ENCODE assay signal across 26 cellular contexts in genomic region chr2:151394509-151394908, GRCh38. TPM values are rescaled to one million over a fixed set of nuclear protein-coding genes. Genes with fewer than 3 reads are reported as not detected.
"Had no signal": no experiment of that assay in that cellular context is flagged by ENCODE, and none has a peak within 500 bp of the region (broad histone marks: within the 10 kb centered on the region; RNA-seq: fewer than 3 reads in every experiment).

No MANE protein-coding gene starts in this region.

- DNase-seq: colonic mucosa; cortex of kidney; dermis blood vessel endothelial cell; dorsolateral prefrontal cortex; effector CD4-positive, alpha-beta T cell; effector CD8-positive, alpha-beta T cell; effector memory CD4-positive, alpha-beta T cell; effector memory CD8-positive, alpha-beta T cell; endodermal cell; erythroblast; esophagus squamous epithelium; foreskin fibroblast; foreskin keratinocyte; foreskin melanocyte; gastrocnemius medialis; glutamatergic neuron; head of caudate nucleus; heart left ventricle; heart right ventricle had no signal

- FAIRE-seq: endothelial cell of umbilical vein had no signal

- H3K36me3 ChIP-seq: colonic mucosa, esophagus muscularis mucosa, esophagus squamous epithelium, gastrocnemius medialis, gastroesophageal sphincter, heart left ventricle, heart right ventricle had no signal

- H3K4me3 ChIP-seq: colonic mucosa, coronary artery, dorsolateral prefrontal cortex, esophagus muscularis mucosa, esophagus squamous epithelium, gastrocnemius medialis, gastroesophageal sphincter, heart left ventricle, heart right ventricle had no signal

- ATAC-seq: effector memory CD8-positive, alpha-beta T cell; esophagus mucosa; foreskin keratinocyte; gastrocnemius medialis; gastroesophageal sphincter; heart left ventricle; heart right ventricle had no signal

- H3K27me3 ChIP-seq: colonic mucosa, dorsolateral prefrontal cortex, esophagus muscularis mucosa, esophagus squamous epithelium, foreskin keratinocyte, gastrocnemius medialis, gastroesophageal sphincter, heart left ventricle, heart right ventricle had no signal

- H3K9me3 ChIP-seq: colonic mucosa, esophagus muscularis mucosa, esophagus squamous epithelium, gastrocnemius medialis, gastroesophageal sphincter had no signal

- H3K4me1 ChIP-seq: colonic mucosa, esophagus muscularis mucosa, esophagus squamous epithelium, foreskin keratinocyte, gastrocnemius medialis, gastroesophageal sphincter, heart left ventricle, heart right ventricle had no signal

- H3K27ac ChIP-seq: colonic mucosa, coronary artery, dorsolateral prefrontal cortex, epithelial cell of prostate, esophagus muscularis mucosa, esophagus squamous epithelium, foreskin keratinocyte, gastrocnemius medialis, gastroesophageal sphincter, heart left ventricle, heart right ventricle had no signal

RNA-seq across cellular contexts. Expression of gene TNFAIP6, which starts 37.1 kb away (rescaled TPM):
- total RNA-seq: dermis microvascular lymphatic vessel endothelial cell, endodermal cell, endothelial cell of umbilical vein, foreskin keratinocyte had no signal
- polyA plus RNA-seq: endothelial cell of umbilical vein, foreskin keratinocyte had no signal
